ENCODE assay signal across 30 cellular contexts in the genomic region with DNA sequence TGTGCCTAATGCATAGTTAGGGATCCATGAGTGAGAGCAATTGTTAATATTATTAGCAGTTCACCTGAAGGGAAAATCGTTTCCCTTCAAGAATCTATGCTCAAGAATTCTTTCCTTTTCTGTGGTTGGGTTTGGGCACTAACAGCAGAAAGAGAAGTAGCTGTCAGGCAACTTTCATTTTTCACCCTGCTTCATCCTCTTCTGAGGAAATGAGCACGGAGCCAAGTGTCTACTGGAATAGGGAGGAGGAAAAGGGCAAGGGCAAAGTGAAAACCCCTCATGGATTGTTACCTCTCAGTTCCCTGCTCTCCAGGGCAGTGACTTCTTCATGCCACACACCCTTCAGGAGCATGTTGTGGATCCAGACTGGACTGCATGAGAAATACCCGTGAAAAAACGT. TPM values are rescaled to one million over a fixed set of nuclear protein-coding genes. Genes with fewer than 3 reads are reported as not detected.
DNase-seq lines count a peak whose midpoint lies in the region; ATAC-seq, FAIRE-seq and TF ChIP-seq lines count a peak whose summit lies in the region.
"Had no signal": no experiment of that assay in that cellular context is flagged by ENCODE, and none has a peak within 500 bp of the region (broad histone marks: within the 10 kb centered on the region; RNA-seq: fewer than 3 reads in every experiment).

No MANE protein-coding gene starts in this region.

- H3K36me3 Mint-ChIP-seq in T-helper 2 cell treated with Interferon-gamma antibody and Interleukin-4, amounts not matched to agents 5 μg/mL and 100 μg/mL, for 36 hours (ENCODE audit: low read depth) = peaks cover 4% of the 10 kb centered on the region
- no peaks in the 10 kb centered on the region for H3K36me3 Mint-ChIP-seq in progenitor cell of endocrine pancreas (ENCODE audit: insufficient read depth)
- H3K36me3 Mint-ChIP-seq: activated naive CD4-positive, alpha-beta T cell treated with anti-CD3 and anti-CD28 coated beads, Interleukin-2, amount 10 ng/mL, durations not matched to agents 7 days and 5 days; brain had no signal

- in situ Hi-C loops in GM12878 (cut with MboI) = no loop called here

- BruUV-seq in GM12878 (replicated peaks; lab: Mats Ljungman, UMichigan) = no TSS peak

- H3K27me3 Mint-ChIP-seq in T-helper 2 cell treated with Interferon-gamma antibody and Interleukin-4, amounts not matched to agents 5 μg/mL and 100 μg/mL, for 36 hours (ENCODE audit: low read depth) = no peaks in the 10 kb centered on the region
- no peaks in the 10 kb centered on the region for H3K27me3 Mint-ChIP-seq in progenitor cell of endocrine pancreas
- H3K27me3 Mint-ChIP-seq: activated naive CD4-positive, alpha-beta T cell treated with anti-CD3 and anti-CD28 coated beads, Interleukin-2, amount 10 ng/mL, durations not matched to agents 7 days and 5 days; brain had no signal

- H4K20me1 ChIP-seq in Loucy (ENCODE audit: insufficient read depth, low read length, poor library complexity, severe bottlenecking) (no peaks in the 10 kb centered on the region), GM12878 (ENCODE audit: control insufficient read depth, insufficient read depth) (no peaks in the 10 kb centered on the region)

- no peak for DNase-seq in T-helper 2 cell treated with Interferon-gamma antibody and Interleukin-4, amounts not matched to agents 5 μg/mL and 100 μg/mL, for 36 hours (ENCODE audit: low spot score)
- DNase-seq in T-helper 2 cell (no peak), GM12878 (ENCODE audit: low read depth, low spot score) (no peak), progenitor cell of endocrine pancreas (ENCODE audit: low spot score, unreplicated experiment) (no peak), NCI-H187 treated with DMSO at 0.1 percent for 48 hours (lab: John Stamatoyannopoulos, UW) (no peak), AG08395 (ENCODE audit: low spot score) (no peak), hepatic stellate cell (ENCODE audit: low spot score) (no peak)
- DNase-seq: activated CD4-positive, alpha-beta T cell treated with anti-CD3 and anti-CD28 coated beads, Interleukin-2, amount 50 U/mL, for 4 hours; activated CD8-positive, alpha-beta memory T cell treated with anti-CD3 and anti-CD28 coated beads, Interleukin-2, amount 50 U/mL, for 4 hours; activated naive CD4-positive, alpha-beta T cell treated with anti-CD3 and anti-CD28 coated beads, Interleukin-2, amount 10 ng/mL, durations not matched to agents 7 days and 5 days; DMS153; effector CD8-positive, alpha-beta T cell; erythroblast; H7; mesendoderm; NCI-H1417 treated with DMSO at 0.1 percent for 48 hours; NCI-H2107; NCI-H774; psoas muscle; T1000; tibial artery had no signal

- H3K9ac ChIP-seq in Loucy (ENCODE audit: low read depth, low read length, poor library complexity, severe bottlenecking) = peak overlapping the region; percentile 39
- no peak overlapping the region for H3K9ac ChIP-seq in GM12878 (ENCODE audit: control insufficient read depth, insufficient read depth, low read length)
- H3K9ac ChIP-seq: KMS-11 had no signal

- CTCF ChIA-PET in GM12878 (lab: Yijun Ruan, JAX) = no interaction called here

- POLR2A ChIA-PET in GM12878 (lab: Charles Lee) = no interaction called here

- no peaks in the 10 kb centered on the region for H3K36me3 ChIP-seq in Loucy (ENCODE audit: insufficient read depth, low read length)
- H3K36me3 ChIP-seq in GM12878 (ENCODE audit: control insufficient read depth in 2 of 2, insufficient read depth in 2 of 2, low read length in 1 of 2) = no peaks in the 10 kb centered on the region
- H3K36me3 ChIP-seq: neutrophil, tibial artery had no signal

- FAIRE-seq in GM12878 (lab: Jason Lieb, UNC) = no peak

- RAD21 ChIA-PET in GM12878 (lab: Charles Lee; ENCODE audit: unreplicated experiment) = no interaction called here

- H3K9me2 ChIP-seq in Loucy (replicated peaks; ENCODE audit: low read depth, low read length) = no peaks in the 10 kb centered on the region

- TF ChIP-seq RAD21 in GM12878 (IDR thresholded peaks at IDR 0.05; ENCODE audit: insufficient read depth, low read depth, low read length) = no peak

- intact Hi-C loops in GM12878 (cut with micrococcal nuclease; ENCODE audit: unreplicated experiment) = no loop called here

- TF ChIP-seq POLR2A in GM12878 (IDR thresholded peaks at IDR 0.05; ENCODE audit: low read depth, low read length) = no peak

- H3K79me2 ChIP-seq in Loucy (ENCODE audit: insufficient read depth, low read length) (peaks cover 9% of the 10 kb centered on the region), GM12878 (ENCODE audit: control insufficient read depth, insufficient read depth, low read length) (no peaks in the 10 kb centered on the region)

- H3K9me3 ChIP-seq in Loucy (ENCODE audit: insufficient read depth, low read depth, low read length) (no peaks in the 10 kb centered on the region), GM12878 (replicated peaks; ENCODE audit: control insufficient read depth, insufficient read depth, low read length) (no peaks in the 10 kb centered on the region)
- H3K9me3 ChIP-seq: neutrophil, psoas muscle, tibial artery had no signal

- H3K27me3 ChIP-seq in Loucy (ENCODE audit: insufficient read depth, low read length, poor library complexity, severe bottlenecking) = no peaks in the 10 kb centered on the region
- H3K27me3 ChIP-seq in GM12878 (replicated peaks in 1 of 2; ENCODE audit: control insufficient read depth in 2 of 2, insufficient read depth in 2 of 2, low read length in 1 of 2) = no peaks in the 10 kb centered on the region
- H3K27me3 ChIP-seq: neutrophil, tibial artery had no signal

- 21% methylated on average over 4 of the region's 4 CpGs for WGBS in GM12878 (ENCODE audit: insufficient coverage, insufficient replicate concordance, low lambda C conversion rate, missing lambda C conversion rate)

- H3K4me1 Mint-ChIP-seq in T-helper 2 cell treated with Interferon-gamma antibody and Interleukin-4, amounts not matched to agents 5 μg/mL and 100 μg/mL, for 36 hours (ENCODE audit: low read depth) = peaks cover 55% of the 10 kb centered on the region
- H3K4me1 Mint-ChIP-seq in progenitor cell of endocrine pancreas (ENCODE audit: low read depth) = peaks cover 11% of the 10 kb centered on the region
- H3K4me1 Mint-ChIP-seq: brain had no signal

- peak overlapping the region; percentile 65 for H3K4me3 Mint-ChIP-seq in T-helper 2 cell treated with Interferon-gamma antibody and Interleukin-4, amounts not matched to agents 5 μg/mL and 100 μg/mL, for 36 hours
- no peak overlapping the region for H3K4me3 Mint-ChIP-seq in progenitor cell of endocrine pancreas (ENCODE audit: low read depth)
- H3K4me3 Mint-ChIP-seq: activated naive CD4-positive, alpha-beta T cell treated with anti-CD3 and anti-CD28 coated beads, Interleukin-2, amount 10 ng/mL, durations not matched to agents 7 days and 5 days; activated T-helper 1 cell treated with anti-CD3 and anti-CD28 coated beads, Interleukin-12 subunit alpha, Interleukin-12 subunit beta, Interleukin-2, Interleukin-4 antibody, amounts not matched to agents 30 ng/mL and 10 ng/mL and 1 ng/mL, durations not matched to agents 14 hours and 24 hours and 36 hours; brain; stimulated activated naive CD8-positive, alpha-beta T cell treated with anti-CD3 and anti-CD28 coated beads, Interleukin-15, Interleukin-2, amounts not matched to agents 100 ng/mL and 50 ng/mL, for 24 hours had no signal

- H2AFZ ChIP-seq in Loucy (ENCODE audit: low read length) = peak overlapping the region; percentile 62
- H2AFZ ChIP-seq in GM12878 (ENCODE audit: control insufficient read depth, low read depth, low read length) = peak overlapping the region; percentile 43

- TF ChIP-seq EP300 in GM12878 (IDR thresholded peaks at IDR 0.05; ENCODE audit: borderline replicate concordance in 1 of 2, control insufficient read depth in 1 of 2, low read depth in 2 of 2, low read length in 2 of 2) = no peak

- SMC1A ChIA-PET in GM12878 (lab: Charles Lee; ENCODE audit: uncharacterized antibody, unreplicated experiment) = no interaction called here

- no peak; the same call in 2 of the 3 replicates for ATAC-seq in GM12878
- ATAC-seq: psoas muscle had no signal

- no peaks in the 10 kb centered on the region for H3K9me3 Mint-ChIP-seq in T-helper 2 cell treated with Interferon-gamma antibody and Interleukin-4, amounts not matched to agents 5 μg/mL and 100 μg/mL, for 36 hours
- H3K9me3 Mint-ChIP-seq in progenitor cell of endocrine pancreas (ENCODE audit: low read depth) = no peaks in the 10 kb centered on the region
- H3K9me3 Mint-ChIP-seq: activated naive CD4-positive, alpha-beta T cell treated with anti-CD3 and anti-CD28 coated beads, Interleukin-2, amount 10 ng/mL, durations not matched to agents 7 days and 5 days; activated T-helper 1 cell treated with anti-CD3 and anti-CD28 coated beads, Interleukin-12 subunit alpha, Interleukin-12 subunit beta, Interleukin-2, Interleukin-4 antibody, amounts not matched to agents 30 ng/mL and 10 ng/mL and 1 ng/mL, durations not matched to agents 14 hours and 24 hours and 36 hours; brain; stimulated activated naive CD8-positive, alpha-beta T cell treated with anti-CD3 and anti-CD28 coated beads, Interleukin-15, Interleukin-2, amounts not matched to agents 100 ng/mL and 50 ng/mL, for 24 hours had no signal

- H3K4me1 ChIP-seq in Loucy (ENCODE audit: insufficient read depth, low read length, poor library complexity, severe bottlenecking) (peaks cover 83% of the 10 kb centered on the region), GM12878 (ENCODE audit: control insufficient read depth, insufficient read depth, low read length) (no peaks in the 10 kb centered on the region)
- H3K4me1 ChIP-seq: psoas muscle, tibial artery had no signal

- H3K4me2 ChIP-seq in Loucy (ENCODE audit: low read depth, low read length, poor library complexity, severe bottlenecking) (peak overlapping the region; percentile 49), GM12878 (ENCODE audit: control insufficient read depth, insufficient read depth) (peak overlapping the region; percentile 41; the same call in 1 of the 2 replicates)
- H3K4me2 ChIP-seq: KMS-11 had no signal

- peak overlapping the region; percentile 60 for H3K27ac Mint-ChIP-seq in T-helper 2 cell treated with Interferon-gamma antibody and Interleukin-4, amounts not matched to agents 5 μg/mL and 100 μg/mL, for 36 hours
- H3K27ac Mint-ChIP-seq in progenitor cell of endocrine pancreas = peak overlapping the region; percentile 62
- H3K27ac Mint-ChIP-seq: activated naive CD4-positive, alpha-beta T cell treated with anti-CD3 and anti-CD28 coated beads, Interleukin-2, amount 10 ng/mL, durations not matched to agents 7 days and 5 days; activated T-helper 1 cell treated with anti-CD3 and anti-CD28 coated beads, Interleukin-12 subunit alpha, Interleukin-12 subunit beta, Interleukin-2, Interleukin-4 antibody, amounts not matched to agents 30 ng/mL and 10 ng/mL and 1 ng/mL, durations not matched to agents 14 hours and 24 hours and 36 hours; brain; stimulated activated naive CD8-positive, alpha-beta T cell treated with anti-CD3 and anti-CD28 coated beads, Interleukin-15, Interleukin-2, amounts not matched to agents 100 ng/mL and 50 ng/mL, for 24 hours had no signal

- TF ChIP-seq CTCF in Loucy (conservative IDR thresholded peaks at IDR 0.05; ENCODE audit: low read length) = no peak
- TF ChIP-seq CTCF in GM12878 (IDR thresholded peaks at IDR 0.05 in 2 of 3, conservative IDR thresholded peaks at IDR 0.05 in 1 of 3; ENCODE audit: control insufficient read depth in 2 of 3, extremely low read depth in 1 of 3, insufficient read depth in 1 of 3, low read depth in 3 of 3, low read length in 3 of 3) = no peak
- TF ChIP-seq CTCF in progenitor cell of endocrine pancreas (IDR thresholded peaks at IDR 0.05; ENCODE audit: unreplicated experiment) = no peak

- H3K27ac ChIP-seq in GM12878 (ENCODE audit: control insufficient read depth, insufficient read depth) = no peak overlapping the region
- H3K27ac ChIP-seq: 22Rv1, KMS-11, neutrophil, psoas muscle, tibial artery had no signal

- peak overlapping the region; percentile 12 for H3K4me3 ChIP-seq in Loucy (ENCODE audit: low read length, poor library complexity, severe bottlenecking)
- no peak overlapping the region for H3K4me3 ChIP-seq in GM12878
- H3K4me3 ChIP-seq: psoas muscle, tibial artery had no signal

- no peaks in the 10 kb centered on the region for H3F3A ChIP-seq in Loucy (ENCODE audit: low read depth)

RNA-seq across cellular contexts. Expression of a gene that starts 2.6 kb away (rescaled TPM):
- not detected in 2 replicates for total RNA-seq in GM12878 (2013; cell fraction: nucleolus; rRNA removed)
- total RNA-seq in GM12878 (2014; rRNA removed) (not detected in 2 replicates), GM12878 (2014; rRNA removed; fragmentation: Illumina TruSeq; extraction: Trizol) (not detected in 2 replicates), GM12878 (2021) (not detected in 2 replicates), progenitor cell of endocrine pancreas (not detected in 2 replicates)
- not detected for polyA plus RNA-seq in GM12878 (2011; ENCODE audit: low read depth)
- polyA plus RNA-seq in GM12878 (2011; rRNA removed) (not detected in 2 replicates), GM12878 (2014; fragmentation: Illumina TruSeq; extraction: Trizol) (not detected in 2 replicates), GM12878 (2014; fragmentation: Nextera tagmentation; extraction: Ambion mirVana) (not detected), GM12878 (2014; rRNA removed) (not detected in 2 replicates), GM12878 (2016; fragmentation: Nextera tagmentation; extraction: Ambion mirVana) (not detected)
- not detected in 2 replicates for polyA plus RNA-seq in GM12878 (2011; cell fraction: cytosol; rRNA removed)
- not detected in 2 replicates for polyA plus RNA-seq in GM12878 (2011; cell fraction: nucleus; rRNA removed)
- not detected in 2 replicates for polyA plus RNA-seq in GM12878 (2012)
- not detected in 2 replicates for polyA minus RNA-seq in GM12878 (2011; rRNA and poly(A)+ RNA removed)
- polyA minus RNA-seq in GM12878 (2011; cell fraction: cytosol; rRNA and poly(A)+ RNA removed) = not detected in 2 replicates
- polyA minus RNA-seq in GM12878 (2011; cell fraction: nucleus; rRNA and poly(A)+ RNA removed) = not detected in 2 replicates
- total RNA-seq: activated T-helper 1 cell treated with anti-CD3 and anti-CD28 coated beads, Interleukin-12 subunit alpha, Interleukin-12 subunit beta, Interleukin-2, Interleukin-4 antibody, amounts not matched to agents 30 ng/mL and 10 ng/mL and 1 ng/mL, durations not matched to agents 14 hours and 24 hours and 36 hours; fibroblast of villous mesenchyme; OCI-LY7 had no signal
